ENCODE assay signal across 1 cellular context in genomic region chr2:85354286-85355072, GRCh38.
TF ChIP-seq lines count a peak whose summit lies in the region.

ELMOD3 (plus strand) TSS chr2:85354769; CDS start chr2:85357199, 2,430 bp downstream.
RETSAT (minus strand) TSS chr2:85354528; CDS start chr2:85354507, 21 bp downstream.

TF ChIP-seq in K562, 482 proteins besides CTCF, POLR2A, EP300 and RAD21 (continued from another document):
- TF ChIP-seq HNRNPK (IDR thresholded peaks at IDR 0.05; ENCODE audit: low read depth, low read length, poor library complexity, severe bottlenecking) (no peak), NCOA1 (IDR thresholded peaks at IDR 0.05; ENCODE audit: low read depth) (peak; percentile 19; the same call in 1 of the 2 replicates), NCOR1 (IDR thresholded peaks at IDR 0.05) (no peak)
